In the genomic region with DNA sequence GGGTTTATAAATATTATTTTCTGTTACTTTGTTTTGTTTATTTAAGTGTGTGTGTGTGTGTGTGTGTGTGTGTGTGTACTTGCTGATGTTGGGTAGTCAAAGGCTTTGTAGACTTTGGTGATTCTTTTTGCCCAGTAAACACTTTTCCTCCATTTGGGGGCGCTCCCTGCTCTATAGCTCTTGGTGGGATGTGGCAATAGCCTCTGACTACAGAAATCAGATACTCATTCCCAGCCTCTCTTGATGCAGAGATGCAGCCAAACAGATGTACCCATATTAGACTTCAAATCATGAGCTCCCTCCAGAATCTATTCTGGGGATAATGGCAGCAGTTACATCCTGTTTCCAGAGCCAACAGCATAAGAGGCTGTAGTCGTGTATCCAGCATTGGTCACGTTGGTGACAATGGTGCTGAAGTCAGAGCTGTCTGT, we compare ENCODE assay signal across 10 cellular contexts. TPM values are rescaled to one million over a fixed set of nuclear protein-coding genes. Genes with fewer than 3 reads are reported as not detected.
DNase-seq lines count a peak whose midpoint lies in the region; ATAC-seq, FAIRE-seq and TF ChIP-seq lines count a peak whose summit lies in the region.
"Had no signal": no experiment of that assay in that cellular context is flagged by ENCODE, and none has a peak within 500 bp of the region (broad histone marks: within the 10 kb centered on the region; RNA-seq: fewer than 3 reads in every experiment).

No MANE protein-coding gene starts in this region.

- H3F3A ChIP-seq in Loucy (ENCODE audit: low read depth) (no peaks in the 10 kb centered on the region), PC-9 (ENCODE audit: insufficient read depth, low read depth) (no peaks in the 10 kb centered on the region; the same call in 1 of the 2 replicates)

- in situ Hi-C loops in brain microvascular endothelial cell (cut with HindIII; ENCODE audit: low pct_ligation_motif_present, low sequenced_read_pairs), result no loop called here

- H4K20me1 ChIP-seq in Loucy (ENCODE audit: insufficient read depth, low read length, poor library complexity, severe bottlenecking), result no peaks in the 10 kb centered on the region
- H4K20me1 ChIP-seq in keratinocyte (ENCODE audit: control insufficient read depth, extremely low read depth, insufficient read depth, low read length), result no peaks in the 10 kb centered on the region
- no peaks in the 10 kb centered on the region for H4K20me1 ChIP-seq in PC-9 (ENCODE audit: insufficient read depth)

- H3K4me3 ChIP-seq in BJ (ENCODE audit: low read depth, low read length) (no peak overlapping the region), Loucy (ENCODE audit: low read length, poor library complexity, severe bottlenecking) (no peak overlapping the region), brain microvascular endothelial cell (ENCODE audit: low read depth, low read length) (no peak overlapping the region), keratinocyte (ENCODE audit: control insufficient read depth in 2 of 3, extremely low read depth in 1 of 3, insufficient read depth in 2 of 3, low read depth in 1 of 3, low read length in 3 of 3) (no peak overlapping the region), PC-9 (no peak overlapping the region)
- H3K4me3 ChIP-seq: HAP-1 had no signal

- H3K4me1 ChIP-seq in Loucy (ENCODE audit: insufficient read depth, low read length, poor library complexity, severe bottlenecking) (no peaks in the 10 kb centered on the region), keratinocyte (ENCODE audit: control insufficient read depth, extremely low read depth, insufficient read depth, low read length) (peaks cover 8% of the 10 kb centered on the region), PC-9 (replicated peaks; ENCODE audit: insufficient read depth) (no peaks in the 10 kb centered on the region)
- H3K4me1 ChIP-seq: HAP-1 had no signal

- no TSS peak for BruUV-seq in PC-9 (replicated peaks; lab: Mats Ljungman, UMichigan)

- H3K9me1 ChIP-seq in keratinocyte (ENCODE audit: control insufficient read depth, extremely low read depth, insufficient read depth, low read length), result no peaks in the 10 kb centered on the region

- FAIRE-seq in keratinocyte (lab: Jason Lieb, UNC) (no peak), urothelium cell line (lab: Jason Lieb, UNC) (no peak)

- TF ChIP-seq CTCF in BJ (IDR thresholded peaks at IDR 0.05; ENCODE audit: insufficient read depth, low read depth, low read length) (peak; percentile 39; the same call in 1 of the 2 replicates), Loucy (conservative IDR thresholded peaks at IDR 0.05; ENCODE audit: low read length) (peak; percentile 41), brain microvascular endothelial cell (IDR thresholded peaks at IDR 0.05; ENCODE audit: low read depth, low read length, missing control alignments) (peak; percentile 62), keratinocyte (optimal IDR thresholded peaks at IDR 0.05 in 1 of 3, IDR thresholded peaks at IDR 0.05 in 1 of 3, conservative IDR thresholded peaks at IDR 0.05 in 1 of 3; ENCODE audit: extremely low read depth in 1 of 3, insufficient read depth in 2 of 3, low read length in 3 of 3) (peak in 2 of 3 experiments; percentile 7 to 27), PC-9 (conservative IDR thresholded peaks at IDR 0.05) (no peak)

- no peaks in the 10 kb centered on the region for H3K9me2 ChIP-seq in Loucy (replicated peaks; ENCODE audit: low read depth, low read length)
- no peaks in the 10 kb centered on the region for H3K9me2 ChIP-seq in PC-9 (ENCODE audit: insufficient read depth)

- H3K4me2 ChIP-seq in Loucy (ENCODE audit: low read depth, low read length, poor library complexity, severe bottlenecking) (no peak overlapping the region), keratinocyte (ENCODE audit: control insufficient read depth, extremely low read depth, insufficient read depth, low read depth, low read length) (no peak overlapping the region), PC-9 (no peak overlapping the region)

- H3K27ac ChIP-seq in brain microvascular endothelial cell (no peak overlapping the region), keratinocyte (ENCODE audit: control insufficient read depth, insufficient read depth, low read length) (no peak overlapping the region), PC-9 (no peak overlapping the region)

- POLR2A ChIA-PET in BJ (lab: Charles Lee), result no interaction called here
- POLR2A ChIA-PET in PC-9 (lab: Charles Lee; ENCODE audit: unreplicated experiment), result interaction anchor here (0.6 kb wide), 1 partner anchor 236 kb away, joined by 4 read pairs; no protein-coding TSS in a partner anchor

- ATAC-seq in HG02759 (IDR thresholded peaks at IDR 0.05; ENCODE audit: unreplicated experiment) (no peak), HG03354 (IDR thresholded peaks at IDR 0.05; ENCODE audit: poor library complexity, severe bottlenecking, unreplicated experiment) (no peak)

- H3K79me2 ChIP-seq in Loucy (ENCODE audit: insufficient read depth, low read length), result no peaks in the 10 kb centered on the region
- H3K79me2 ChIP-seq in keratinocyte (ENCODE audit: control insufficient read depth, insufficient read depth, low read length), result no peaks in the 10 kb centered on the region
- no peaks in the 10 kb centered on the region for H3K79me2 ChIP-seq in PC-9 (ENCODE audit: low read depth)

- no peaks in the 10 kb centered on the region for H3K36me3 ChIP-seq in BJ (ENCODE audit: control insufficient read depth, insufficient read depth, low read length)
- H3K36me3 ChIP-seq in Loucy (ENCODE audit: insufficient read depth, low read length), result no peaks in the 10 kb centered on the region
- H3K36me3 ChIP-seq in brain microvascular endothelial cell (replicated peaks), result no peaks in the 10 kb centered on the region
- H3K36me3 ChIP-seq in keratinocyte (ENCODE audit: control insufficient read depth in 2 of 2, extremely low read depth in 1 of 2, insufficient read depth in 2 of 2, low read length in 2 of 2), result no peaks in the 10 kb centered on the region
- H3K36me3 ChIP-seq in PC-9 (ENCODE audit: low read depth), result no peaks in the 10 kb centered on the region
- H3K36me3 ChIP-seq: HAP-1 had no signal

- intact Hi-C loops in PC-9 (cut with micrococcal nuclease; ENCODE audit: unreplicated experiment), result no loop called here

- H3K27me3 ChIP-seq in BJ (ENCODE audit: control insufficient read depth, insufficient read depth, low read length) (no peaks in the 10 kb centered on the region; the same call in 1 of the 2 replicates), Loucy (ENCODE audit: insufficient read depth, low read length, poor library complexity, severe bottlenecking) (no peaks in the 10 kb centered on the region), brain microvascular endothelial cell (replicated peaks) (no peaks in the 10 kb centered on the region), keratinocyte (ENCODE audit: control insufficient read depth, extremely low read depth, insufficient read depth, low read length) (no peaks in the 10 kb centered on the region), PC-9 (ENCODE audit: insufficient read depth, low read depth) (no peaks in the 10 kb centered on the region)

- H3K9me3 ChIP-seq in Loucy (ENCODE audit: insufficient read depth, low read depth, low read length), result peaks cover 5% of the 10 kb centered on the region; the same call in 1 of the 2 replicates
- H3K9me3 ChIP-seq in keratinocyte (ENCODE audit: control insufficient read depth, low read depth, low read length), result no peaks in the 10 kb centered on the region
- H3K9me3 ChIP-seq in PC-9 (ENCODE audit: insufficient read depth, low read depth), result no peaks in the 10 kb centered on the region

- H2AFZ ChIP-seq in Loucy (ENCODE audit: low read length), result no peak overlapping the region
- H2AFZ ChIP-seq in keratinocyte (ENCODE audit: control insufficient read depth, low read length), result no peak overlapping the region
- H2AFZ ChIP-seq in PC-9, result no peak overlapping the region

- no peak for DNase-seq in BJ (ENCODE audit: low read depth)
- DNase-seq in brain microvascular endothelial cell, result peak; percentile 60
- DNase-seq in keratinocyte (ENCODE audit: low read depth, low spot score), result no peak
- no peak for DNase-seq in PC-9
- DNase-seq in urothelium cell line (ENCODE audit: low spot score), result no peak
- DNase-seq: activated B cell treated with CpG ODN at 0.5 μM for 24 hours had no signal

- dilution Hi-C loops in keratinocyte (cut with MboI; ENCODE audit: extremely low pct_ligation_motif_present, low sequenced_read_pairs), result no loop called here

- CTCF ChIA-PET in BJ (lab: Yijun Ruan, JAX), result interaction anchor here (0.8 to 1.9 kb wide), 13 partner anchors 12 to 490 kb away, joined by 3 to 9 read pairs (median 4); no protein-coding TSS in a partner anchor
- CTCF ChIA-PET in PC-9 (lab: Charles Lee), result interaction anchor here (0.5 kb wide), 1 partner anchor 131 kb away, joined by 7 read pairs; no protein-coding TSS in a partner anchor

- H3K9ac ChIP-seq in Loucy (ENCODE audit: low read depth, low read length, poor library complexity, severe bottlenecking) (no peak overlapping the region), keratinocyte (ENCODE audit: control insufficient read depth, extremely low read depth, insufficient read depth, low read length) (no peak overlapping the region)

RNA-seq across cellular contexts. Expression of a gene that starts 33.4 kb away (rescaled TPM):
- polyA plus RNA-seq in BJ (2011; rRNA removed) (not detected in 2 replicates), keratinocyte (not detected in 3 replicates)
- polyA minus RNA-seq in BJ (2011; rRNA and poly(A)+ RNA removed), result not detected in 2 replicates
- not detected for polyA plus RNA-seq in keratinocyte (2011; ENCODE audit: low read depth)
- polyA plus RNA-seq in keratinocyte (2011; cell fraction: cytosol; rRNA removed), result not detected in 2 replicates
- not detected in 2 replicates for polyA plus RNA-seq in keratinocyte (2011; cell fraction: nucleus; rRNA removed)
- polyA plus RNA-seq in keratinocyte (2012; ENCODE audit: low replicate concordance), result not detected in 2 replicates
- not detected in 3 replicates for polyA minus RNA-seq in keratinocyte
- not detected for polyA minus RNA-seq in keratinocyte (2011; cell fraction: cytosol; rRNA and poly(A)+ RNA removed)
- not detected in 2 replicates for polyA minus RNA-seq in keratinocyte (2011; cell fraction: nucleus; rRNA and poly(A)+ RNA removed)
- total RNA-seq in PC-9 (2021), result not detected in 2 replicates
- total RNA-seq: activated B cell treated with CpG ODN at 0.5 μM for 24 hours had no signal

RNA-seq across cellular contexts. Expression of a gene that starts 36.0 kb away (rescaled TPM):
- polyA plus RNA-seq in BJ (2011; rRNA removed), result 9.5 and 14.2 TPM in 2 replicates
- polyA minus RNA-seq in BJ (2011; rRNA and poly(A)+ RNA removed), result 17.3 and 18.5 TPM in 2 replicates
- 2.6 to 4.3 TPM (median 4.2 TPM) in 3 replicates for polyA plus RNA-seq in keratinocyte
- polyA plus RNA-seq in keratinocyte (2011; ENCODE audit: low read depth), result 0.56 TPM
- polyA plus RNA-seq in keratinocyte (2011; cell fraction: cytosol; rRNA removed), result 1.1 and 1.7 TPM in 2 replicates
- 3.6 and 4.7 TPM in 2 replicates for polyA plus RNA-seq in keratinocyte (2011; cell fraction: nucleus; rRNA removed)
- 1.4 and 5.2 TPM in 2 replicates for polyA plus RNA-seq in keratinocyte (2012; ENCODE audit: low replicate concordance)
- polyA minus RNA-seq in keratinocyte, result 3.7 to 9.2 TPM (median 6.7 TPM) in 3 replicates
- 3.5 TPM for polyA minus RNA-seq in keratinocyte (2011; cell fraction: cytosol; rRNA and poly(A)+ RNA removed)
- polyA minus RNA-seq in keratinocyte (2011; cell fraction: nucleus; rRNA and poly(A)+ RNA removed), result 7.2 and 11.6 TPM in 2 replicates
- 16.7 and 18.6 TPM in 2 replicates for total RNA-seq in PC-9 (2021)
